1 cellular context compared by ENCODE assay signal in the genomic region with DNA sequence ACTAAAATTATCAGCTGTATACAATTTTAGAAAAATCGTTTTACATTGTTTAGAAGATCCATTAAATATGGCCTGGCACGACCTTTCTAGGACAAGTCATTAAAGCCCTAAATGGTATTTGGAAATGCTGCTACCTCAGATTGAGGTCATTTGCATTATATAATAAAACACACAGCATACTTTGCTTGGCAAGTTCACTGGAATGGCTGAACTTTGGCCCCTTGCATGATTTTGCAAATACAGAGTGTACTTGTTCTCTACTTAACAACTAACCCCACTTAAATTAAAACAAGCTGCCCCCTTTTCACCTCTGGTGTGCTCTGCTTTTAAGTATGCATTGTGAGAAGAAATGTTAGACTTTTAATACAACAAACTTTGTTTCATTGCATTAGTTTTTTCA.
TF ChIP-seq lines count a peak whose summit lies in the region.

No MANE protein-coding gene starts in this region.

TF ChIP-seq in liver, 16 proteins besides CTCF, POLR2A, EP300 and RAD21 (continued from another document):
- TF ChIP-seq GABPA (IDR thresholded peaks at IDR 0.05 in 1 of 2, conservative IDR thresholded peaks at IDR 0.05 in 1 of 2), result no peak
- peak; percentile 53 for TF ChIP-seq HNF4G (IDR thresholded peaks at IDR 0.05)
- TF ChIP-seq SP1 (IDR thresholded peaks at IDR 0.05), result peak; percentile 76
- TF ChIP-seq HNF4A (conservative IDR thresholded peaks at IDR 0.05), result peak; percentile 82 to 86
- TF ChIP-seq TAF1 (conservative IDR thresholded peaks at IDR 0.05), result no peak
- no peak for TF ChIP-seq FOXA2 (IDR thresholded peaks at IDR 0.05)
- TF ChIP-seq JUND (IDR thresholded peaks at IDR 0.05), result peak; percentile 15 to 71
- peak; percentile 97 for TF ChIP-seq NR2F2 (IDR thresholded peaks at IDR 0.05)
